Comparison of ENCODE assay signal across 18 cellular contexts in the genomic region with DNA sequence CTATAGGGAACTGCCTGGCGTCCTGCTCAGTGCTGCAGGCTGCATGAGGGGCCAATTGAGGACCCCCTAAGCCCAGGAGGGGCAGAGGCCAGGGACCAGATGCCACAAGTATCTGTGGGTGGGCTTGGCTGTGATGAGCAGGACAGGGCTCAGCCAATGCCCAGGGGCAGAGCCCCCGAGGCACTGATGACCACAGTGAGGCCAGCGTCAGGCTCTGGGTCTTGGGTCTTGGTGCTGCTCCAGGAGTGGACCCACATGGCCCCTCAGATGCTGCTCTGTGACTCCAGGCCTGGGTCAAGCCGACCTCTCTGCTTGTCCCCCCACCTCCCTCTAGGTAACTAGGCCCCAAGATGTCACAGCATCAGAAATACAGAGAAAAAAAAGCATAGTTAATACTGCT.
"Had no signal": no experiment of that assay in that cellular context is flagged by ENCODE, and none has a peak within 500 bp of the region (broad histone marks: within the 10 kb centered on the region; RNA-seq: fewer than 3 reads in every experiment).

No MANE protein-coding gene starts in this region.

- H3K27me3 ChIP-seq: dorsolateral prefrontal cortex, esophagus muscularis mucosa, foreskin keratinocyte, heart left ventricle, hepatocyte, left lung had no signal

- H3K27ac ChIP-seq: coronary artery, dorsolateral prefrontal cortex, esophagus muscularis mucosa, foreskin keratinocyte, gastroesophageal sphincter, heart left ventricle, hepatocyte, left lung, lower lobe of right lung had no signal

- H3K4me2 ChIP-seq: hepatocyte had no signal

- H3K4me1 ChIP-seq: foreskin keratinocyte, lower lobe of right lung had no signal

- H2AFZ ChIP-seq: hepatocyte had no signal

- H3K36me3 ChIP-seq: esophagus muscularis mucosa, gastroesophageal sphincter, heart left ventricle, left lung, lower lobe of right lung had no signal

- H3K9me3 ChIP-seq: esophagus muscularis mucosa, mucosa of descending colon had no signal

- DNase-seq: dermis blood vessel endothelial cell; dorsolateral prefrontal cortex; effector CD4-positive, alpha-beta T cell; effector memory CD4-positive, alpha-beta T cell; foreskin keratinocyte; heart left ventricle; hypothalamus; left cardiac atrium; left lung; left ventricle myocardium superior; lower lobe of right lung; mesenchymal stem cell; mucosa of descending colon; naive B cell had no signal

- H3K4me3 ChIP-seq: coronary artery, dorsolateral prefrontal cortex, esophagus muscularis mucosa, gastroesophageal sphincter, heart left ventricle, hepatocyte, left lung, lower lobe of right lung, mucosa of descending colon had no signal
